ENCODE assay signal across 8 cellular contexts in genomic region chr11:64744544-64745218, GRCh38. TPM values are rescaled to one million over a fixed set of nuclear protein-coding genes. Genes with fewer than 3 reads are reported as not detected.
DNase-seq lines count a peak whose midpoint lies in the region; ATAC-seq, FAIRE-seq and TF ChIP-seq lines count a peak whose summit lies in the region.

No MANE protein-coding gene starts in this region.

- H3K4me2 ChIP-seq in endothelial cell of umbilical vein (ENCODE audit: insufficient read depth, low read length): peak overlapping the region; percentile 84

- TF ChIP-seq POLR2A in endothelial cell of umbilical vein (IDR thresholded peaks at IDR 0.05; ENCODE audit: low read depth, low read length): no peak

- peaks cover 40% of the 10 kb centered on the region for H3K4me1 Mint-ChIP-seq in osteocyte (ENCODE audit: unreplicated experiment)

- dilution Hi-C loops in endothelial cell of umbilical vein (cut with MboI; ENCODE audit: extremely low pct_ligation_motif_present, low sequenced_read_pairs): no loop called here

- H3K36me3 ChIP-seq in ES-I3 (ENCODE audit: insufficient read depth, low read length) (no peaks in the 10 kb centered on the region), RWPE2 (ENCODE audit: low read depth) (no peaks in the 10 kb centered on the region), endothelial cell of umbilical vein (ENCODE audit: control insufficient read depth in 2 of 2, extremely low read depth in 1 of 2, insufficient read depth in 2 of 2, low read length in 2 of 2) (no peaks in the 10 kb centered on the region)

- ATAC-seq in RWPE2 (ENCODE audit: low read depth) (no peak), GM19452 (IDR thresholded peaks at IDR 0.05; ENCODE audit: unreplicated experiment) (no peak)

- peak overlapping the region; percentile 87; the same call in 1 of the 2 replicates for H3K9ac ChIP-seq in ES-I3 (ENCODE audit: low read depth, low read length)
- no peak overlapping the region for H3K9ac ChIP-seq in endothelial cell of umbilical vein (replicated peaks; ENCODE audit: extremely low read depth, insufficient read depth, low read length)

- H3K4me1 ChIP-seq in ES-I3 (ENCODE audit: insufficient read depth, low read length) (peaks cover 7% of the 10 kb centered on the region; the same call in 1 of the 2 replicates), RWPE2 (ENCODE audit: insufficient read depth, poor library complexity, severe bottlenecking) (peaks cover 4% of the 10 kb centered on the region), endothelial cell of umbilical vein (ENCODE audit: control insufficient read depth, extremely low read depth, insufficient read depth, low read length) (peaks cover 13% of the 10 kb centered on the region)

- peak overlapping the region; percentile 25 for H3K4me3 ChIP-seq in RWPE2 (ENCODE audit: severe bottlenecking)
- peak overlapping the region in 2 of 3 experiments; percentile 32 to 49 for H3K4me3 ChIP-seq in endothelial cell of umbilical vein (replicated peaks in 1 of 3; ENCODE audit: insufficient read depth in 1 of 3, low read depth in 1 of 3, low read length in 3 of 3)

- FAIRE-seq in endothelial cell of umbilical vein (lab: Jason Lieb, UNC): no peak

- H3K9me3 Mint-ChIP-seq in osteocyte (ENCODE audit: unreplicated experiment): no peaks in the 10 kb centered on the region

- H3K27ac ChIP-seq in RWPE2 (ENCODE audit: poor library complexity, severe bottlenecking) (no peak overlapping the region), endothelial cell of umbilical vein (ENCODE audit: insufficient read depth, low read depth, low read length) (no peak overlapping the region)

- intact Hi-C loops in endothelial cell of umbilical vein (cut with micrococcal nuclease): no loop called here

- no peaks in the 10 kb centered on the region for H4K20me1 ChIP-seq in endothelial cell of umbilical vein (replicated peaks; ENCODE audit: control insufficient read depth, extremely low read depth, insufficient read depth, low read length)

- TF ChIP-seq CTCF in RWPE2 (IDR thresholded peaks at IDR 0.05; ENCODE audit: poor library complexity, severe bottlenecking): no peak
- TF ChIP-seq CTCF in endothelial cell of umbilical vein (IDR thresholded peaks at IDR 0.05; ENCODE audit: extremely low read depth in 1 of 2, insufficient read depth in 1 of 2, low read depth in 1 of 2, low read length in 2 of 2): no peak
- TF ChIP-seq CTCF in osteocyte (IDR thresholded peaks at IDR 0.05): no peak

- H3K36me3 Mint-ChIP-seq in osteocyte (ENCODE audit: unreplicated experiment): no peaks in the 10 kb centered on the region

- H2AFZ ChIP-seq in endothelial cell of umbilical vein (ENCODE audit: low read depth, low read length): peak overlapping the region; percentile 85

- no peaks in the 10 kb centered on the region for H3K9me3 ChIP-seq in ES-I3 (ENCODE audit: control insufficient read depth, insufficient read depth, low read length)
- H3K9me3 ChIP-seq in RWPE2 (ENCODE audit: severe bottlenecking): no peaks in the 10 kb centered on the region
- no peaks in the 10 kb centered on the region for H3K9me3 ChIP-seq in endothelial cell of umbilical vein (replicated peaks; ENCODE audit: control insufficient read depth, insufficient read depth, low read length)

- H3K79me2 ChIP-seq in endothelial cell of umbilical vein (ENCODE audit: control insufficient read depth, insufficient read depth, low read length): no peaks in the 10 kb centered on the region

- DNase-seq in RWPE2 (ENCODE audit: low spot score) (no peak), endothelial cell of umbilical vein (ENCODE audit: low read depth, low spot score) (no peak), osteocyte (ENCODE audit: extremely low spot score, unreplicated experiment) (no peak), SHP77 treated with DMSO at 0.1 percent for 48 hours (lab: John Stamatoyannopoulos, UW) (no peak), SIG-M5 treated with dmso at 0.1 percent for 504 hours (lab: John Stamatoyannopoulos, UW; ENCODE audit: unreplicated experiment) (no peak), NCI-H2107 treated with DMSO at 0.1 percent for 48 hours (lab: John Stamatoyannopoulos, UW; ENCODE audit: unreplicated experiment) (no peak)

- no TSS peak for BruUV-seq in endothelial cell of umbilical vein (replicated peaks; lab: Mats Ljungman, UMichigan)

- no peaks in the 10 kb centered on the region for H3K27me3 Mint-ChIP-seq in osteocyte (ENCODE audit: unreplicated experiment)

- CTCF ChIA-PET in endothelial cell of umbilical vein (lab: Charles Lee): interaction anchor here (0.8 to 1.9 kb wide), 3 partner anchors 22 to 56 kb away, joined by 3 to 14 read pairs (median 4); partner anchors contain the start of gene NRXN2

- no peak overlapping the region for H3K27ac Mint-ChIP-seq in osteocyte (ENCODE audit: unreplicated experiment)

- H3K27me3 ChIP-seq in RWPE2 (ENCODE audit: insufficient read depth, poor library complexity, severe bottlenecking) (peaks cover 23% of the 10 kb centered on the region), endothelial cell of umbilical vein (ENCODE audit: control insufficient read depth in 2 of 2, insufficient read depth in 2 of 2, low read length in 2 of 2) (peaks cover 27 to 32% of the 10 kb centered on the region in 2 experiments)

- peak overlapping the region; percentile 75 for H3K4me3 Mint-ChIP-seq in osteocyte (ENCODE audit: unreplicated experiment)

- POLR2A ChIA-PET in endothelial cell of umbilical vein (lab: Charles Lee): no interaction called here

- no peaks in the 10 kb centered on the region for H3K9me1 ChIP-seq in endothelial cell of umbilical vein (replicated peaks; ENCODE audit: control insufficient read depth, extremely low read depth, insufficient read depth, low read length)

TF ChIP-seq in endothelial cell of umbilical vein, 7 proteins besides CTCF, POLR2A, EP300 and RAD21 (continues in another document):
- TF ChIP-seq MYC (IDR thresholded peaks at IDR 0.05; ENCODE audit: low read depth, low read length) (no peak), JUN (IDR thresholded peaks at IDR 0.05; ENCODE audit: borderline replicate concordance, insufficient read depth, insufficient read length, low read depth) (no peak), MAX (IDR thresholded peaks at IDR 0.05; ENCODE audit: insufficient read depth, insufficient read length) (no peak), EZH2 (IDR thresholded peaks at IDR 0.05; ENCODE audit: borderline replicate concordance, low read depth, low read length, severe bottlenecking) (no peak)

RNA-seq across cellular contexts. Expression of gene RASGRP2, which starts 0.7 kb away (rescaled TPM):
- total RNA-seq in endothelial cell of umbilical vein (1.1 and 2.3 TPM in 2 replicates), osteocyte (10.3 and 11.2 TPM in 2 replicates)
- polyA plus RNA-seq in endothelial cell of umbilical vein: 1.2 and 2.1 TPM in 2 replicates
- 0.79 and 0.80 TPM in 2 replicates for polyA plus RNA-seq in endothelial cell of umbilical vein (2011; cell fraction: cytosol; rRNA removed)
- polyA plus RNA-seq in endothelial cell of umbilical vein (2011; cell fraction: nucleus; rRNA removed): 4.5 and 7.5 TPM in 2 replicates
- 0.44 and 2.1 TPM in 2 replicates for polyA plus RNA-seq in endothelial cell of umbilical vein (2012)
- 2.1 and 2.8 TPM in 2 replicates for polyA minus RNA-seq in endothelial cell of umbilical vein
- not detected for polyA minus RNA-seq in endothelial cell of umbilical vein (2011; cell fraction: cytosol; rRNA and poly(A)+ RNA removed)
- polyA minus RNA-seq in endothelial cell of umbilical vein (2011; cell fraction: nucleus; rRNA and poly(A)+ RNA removed): 1.2 and 1.3 TPM in 2 replicates

RNA-seq across cellular contexts. Expression of gene PYGM, which starts 15.1 kb away (rescaled TPM):
- 0.39 and 0.62 TPM in 2 replicates for total RNA-seq in endothelial cell of umbilical vein
- 0.10 and 0.11 TPM in 2 replicates for polyA plus RNA-seq in endothelial cell of umbilical vein
- polyA plus RNA-seq in endothelial cell of umbilical vein (2011; cell fraction: cytosol; rRNA removed): 0.06 and 0.07 TPM in 2 replicates
- 0.83 and 0.91 TPM in 2 replicates for polyA plus RNA-seq in endothelial cell of umbilical vein (2011; cell fraction: nucleus; rRNA removed)
- polyA plus RNA-seq in endothelial cell of umbilical vein (2012): 0.16 and 0.37 TPM in 2 replicates
- polyA minus RNA-seq in endothelial cell of umbilical vein: 0.41 and 0.47 TPM in 2 replicates
- polyA minus RNA-seq in endothelial cell of umbilical vein (2011; cell fraction: cytosol; rRNA and poly(A)+ RNA removed): not detected
- polyA minus RNA-seq in endothelial cell of umbilical vein (2011; cell fraction: nucleus; rRNA and poly(A)+ RNA removed): 0.72 and 1.4 TPM in 2 replicates
- 0.73 and 0.84 TPM in 2 replicates for total RNA-seq in osteocyte

RNA-seq across cellular contexts. Expression of gene NRXN2, which starts 21.7 kb away (rescaled TPM):
- total RNA-seq in endothelial cell of umbilical vein (not detected in 2 replicates), osteocyte (2.6 and 2.7 TPM in 2 replicates)
- not detected in 2 replicates for polyA plus RNA-seq in endothelial cell of umbilical vein
- not detected in 2 replicates for polyA plus RNA-seq in endothelial cell of umbilical vein (2011; cell fraction: cytosol; rRNA removed)
- not detected in 2 replicates for polyA plus RNA-seq in endothelial cell of umbilical vein (2011; cell fraction: nucleus; rRNA removed)
- not detected in 2 replicates for polyA plus RNA-seq in endothelial cell of umbilical vein (2012)
- polyA minus RNA-seq in endothelial cell of umbilical vein: not detected in 2 replicates
- not detected for polyA minus RNA-seq in endothelial cell of umbilical vein (2011; cell fraction: cytosol; rRNA and poly(A)+ RNA removed)
- not detected in 2 replicates for polyA minus RNA-seq in endothelial cell of umbilical vein (2011; cell fraction: nucleus; rRNA and poly(A)+ RNA removed)

RNA-seq across cellular contexts. Expression of gene SF1, which starts 33.7 kb away (rescaled TPM):
- total RNA-seq in endothelial cell of umbilical vein (322 and 342 TPM in 2 replicates), osteocyte (267 and 290 TPM in 2 replicates)
- polyA plus RNA-seq in endothelial cell of umbilical vein: 94.0 and 95.0 TPM in 2 replicates
- 72.5 and 73.7 TPM in 2 replicates for polyA plus RNA-seq in endothelial cell of umbilical vein (2011; cell fraction: cytosol; rRNA removed)
- polyA plus RNA-seq in endothelial cell of umbilical vein (2011; cell fraction: nucleus; rRNA removed): 271 and 349 TPM in 2 replicates
- polyA plus RNA-seq in endothelial cell of umbilical vein (2012): 156 and 202 TPM in 2 replicates
- polyA minus RNA-seq in endothelial cell of umbilical vein: 107 and 134 TPM in 2 replicates
- polyA minus RNA-seq in endothelial cell of umbilical vein (2011; cell fraction: cytosol; rRNA and poly(A)+ RNA removed): 55.6 TPM
- polyA minus RNA-seq in endothelial cell of umbilical vein (2011; cell fraction: nucleus; rRNA and poly(A)+ RNA removed): 177 and 197 TPM in 2 replicates

RNA-seq across cellular contexts. Expression of gene MAP4K2, which starts 58.3 kb away (rescaled TPM):
- total RNA-seq in endothelial cell of umbilical vein: 43.3 and 48.5 TPM in 2 replicates
- polyA plus RNA-seq in endothelial cell of umbilical vein: 44.0 and 51.6 TPM in 2 replicates
- polyA plus RNA-seq in endothelial cell of umbilical vein (2011; cell fraction: cytosol; rRNA removed): 45.1 and 45.7 TPM in 2 replicates
- 109 and 123 TPM in 2 replicates for polyA plus RNA-seq in endothelial cell of umbilical vein (2011; cell fraction: nucleus; rRNA removed)
- polyA plus RNA-seq in endothelial cell of umbilical vein (2012): 38.6 and 49.2 TPM in 2 replicates
- polyA minus RNA-seq in endothelial cell of umbilical vein: 46.8 and 52.0 TPM in 2 replicates
- 18.9 TPM for polyA minus RNA-seq in endothelial cell of umbilical vein (2011; cell fraction: cytosol; rRNA and poly(A)+ RNA removed)
- polyA minus RNA-seq in endothelial cell of umbilical vein (2011; cell fraction: nucleus; rRNA and poly(A)+ RNA removed): 23.0 and 36.3 TPM in 2 replicates
- total RNA-seq in osteocyte: 16.0 and 18.6 TPM in 2 replicates
